Comparison of ENCODE assay signal across 8 cellular contexts in the genomic region with DNA sequence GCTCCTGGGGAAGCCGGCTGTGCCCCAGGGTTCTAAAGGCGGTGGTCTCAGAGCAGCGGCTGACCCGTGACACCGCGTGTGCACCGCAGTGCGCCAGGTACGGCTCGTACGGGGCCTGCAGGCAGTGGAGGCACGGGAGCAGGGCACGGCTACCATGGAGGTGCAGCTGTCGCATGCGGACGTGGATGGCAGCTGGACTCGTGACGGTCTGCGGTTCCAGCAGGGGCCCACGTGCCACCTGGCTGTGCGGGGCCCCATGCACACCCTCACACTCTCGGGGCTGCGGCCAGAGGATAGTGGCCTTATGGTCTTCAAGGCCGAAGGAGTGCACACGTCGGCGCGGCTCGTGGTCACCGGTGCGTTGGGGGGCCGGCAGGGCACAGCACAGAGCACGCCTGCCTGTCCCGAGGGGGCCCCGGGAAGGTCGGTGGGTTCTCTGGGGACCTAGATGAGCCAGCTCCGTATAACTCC.
DNase-seq lines count a peak whose midpoint lies in the region; ATAC-seq and TF ChIP-seq lines count a peak whose summit lies in the region.

No MANE protein-coding gene starts in this region.

- no peak overlapping the region for H3K27ac ChIP-seq in PC-3 (ENCODE audit: low read length)

- no peaks in the 10 kb centered on the region for H3K36me3 Mint-ChIP-seq in T-helper 2 cell treated with Interferon-gamma antibody and Interleukin-4, amounts not matched to agents 5 μg/mL and 100 μg/mL, for 36 hours (ENCODE audit: low read depth)

- peaks cover 4% of the 10 kb centered on the region; the same call in 1 of the 2 replicates for H3K4me1 ChIP-seq in PC-3 (ENCODE audit: insufficient read depth, low read length)

- TSS peak; percentile 34 for BruUV-seq in PC-3 (replicated peaks; lab: Mats Ljungman, UMichigan)

- no peaks in the 10 kb centered on the region for H3K27me3 Mint-ChIP-seq in T-helper 2 cell treated with Interferon-gamma antibody and Interleukin-4, amounts not matched to agents 5 μg/mL and 100 μg/mL, for 36 hours (ENCODE audit: low read depth)

- ATAC-seq in PC-3 = no peak

- no peaks in the 10 kb centered on the region for H3K79me2 ChIP-seq in PC-3 (ENCODE audit: low read length)

- DNase-seq in PC-3 (no peak), fibroblast of villous mesenchyme (ENCODE audit: low read depth) (peak; percentile 14), retina (peak; percentile 63), SKM-1 (lab: John Stamatoyannopoulos, UW; ENCODE audit: unreplicated experiment) (no peak), KG1 (lab: John Stamatoyannopoulos, UW) (no peak)
- no peak for DNase-seq in T-helper 2 cell treated with Interferon-gamma antibody and Interleukin-4, amounts not matched to agents 5 μg/mL and 100 μg/mL, for 36 hours (ENCODE audit: low spot score)
- DNase-seq in activated CD8-positive, alpha-beta memory T cell treated with anti-CD3 and anti-CD28 coated beads, Interleukin-2, amount 50 U/mL, for 4 hours = no peak

- H3K4me1 Mint-ChIP-seq in T-helper 2 cell treated with Interferon-gamma antibody and Interleukin-4, amounts not matched to agents 5 μg/mL and 100 μg/mL, for 36 hours (ENCODE audit: low read depth) = peaks cover 6% of the 10 kb centered on the region

- peak overlapping the region; percentile 93 for H3K4me2 ChIP-seq in PC-3 (ENCODE audit: low read length)

- no peaks in the 10 kb centered on the region for H4K20me1 ChIP-seq in PC-3 (ENCODE audit: low read length)

- H3K9me3 Mint-ChIP-seq in T-helper 2 cell treated with Interferon-gamma antibody and Interleukin-4, amounts not matched to agents 5 μg/mL and 100 μg/mL, for 36 hours = no peaks in the 10 kb centered on the region

- H3K27me3 ChIP-seq in PC-3 (ENCODE audit: low read length) = no peaks in the 10 kb centered on the region

- TF ChIP-seq CTCF in PC-3 (conservative IDR thresholded peaks at IDR 0.05; ENCODE audit: low read depth, low read length) (no peak), fibroblast of villous mesenchyme (IDR thresholded peaks at IDR 0.05; ENCODE audit: insufficient read depth, low read depth, low read length) (no peak)

- H3K9me3 ChIP-seq in PC-3 (ENCODE audit: low read length) = no peaks in the 10 kb centered on the region

- intact Hi-C loops in PC-3 (cut with micrococcal nuclease) = no loop called here

- H3K9ac ChIP-seq in PC-3 (ENCODE audit: low read length) = no peak overlapping the region

- no peak overlapping the region for H3K27ac Mint-ChIP-seq in T-helper 2 cell treated with Interferon-gamma antibody and Interleukin-4, amounts not matched to agents 5 μg/mL and 100 μg/mL, for 36 hours

- H3K9me2 ChIP-seq in PC-3 (replicated peaks; ENCODE audit: low read length) = no peaks in the 10 kb centered on the region

- peak overlapping the region; percentile 88; the same call in 1 of the 2 replicates for H2AFZ ChIP-seq in PC-3 (ENCODE audit: low read length)

- POLR2A ChIA-PET in PC-3 (lab: Charles Lee; ENCODE audit: unreplicated experiment) = interaction anchor here (0.7 kb wide), 1 partner anchor 108 kb away, joined by 3 read pairs; no protein-coding TSS in a partner anchor

- CTCF ChIA-PET in PC-3 (lab: Charles Lee) = no interaction called here

- H3K4me3 ChIP-seq in GM08714 (ENCODE audit: low read length) (peak overlapping the region; percentile 16; the same call in 1 of the 2 replicates), PC-3 (ENCODE audit: low read length) (peak overlapping the region; percentile 73), fibroblast of villous mesenchyme (ENCODE audit: low read depth, low read length) (peak overlapping the region; percentile 67)

- no peak overlapping the region for H3K4me3 Mint-ChIP-seq in T-helper 2 cell treated with Interferon-gamma antibody and Interleukin-4, amounts not matched to agents 5 μg/mL and 100 μg/mL, for 36 hours

- no peaks in the 10 kb centered on the region for H3F3A ChIP-seq in PC-3 (ENCODE audit: low read length, unreplicated experiment)

- peaks cover 3% of the 10 kb centered on the region; the same call in 1 of the 2 replicates for H3K36me3 ChIP-seq in PC-3 (ENCODE audit: low read depth, low read length)

Comparison
In these comparisons a context has a peak if more than half of its experiments do, and no peak if none do; other contexts are left out.
1. H3K4me3 ChIP-seq: peak in every context shown above with its lines; median percentile 73 in PC-3; 67 in fibroblast of villous mesenchyme; 16 in GM08714.
2. DNase-seq: peak in fibroblast of villous mesenchyme (single experiment) and retina (single experiment); none in PC-3 (single experiment), T-helper 2 cell treated with Interferon-gamma antibody and Interleukin-4, amounts not matched to agents 5 μg/mL and 100 μg/mL, for 36 hours (single experiment), SKM-1 (single experiment), activated CD8-positive, alpha-beta memory T cell treated with anti-CD3 and anti-CD28 coated beads, Interleukin-2, amount 50 U/mL, for 4 hours (single experiment) and KG1 (single experiment).